Comparison of ENCODE assay signal across 14 cellular contexts in genomic region chr3:119659584-119660291, GRCh38. TPM values are rescaled to one million over a fixed set of nuclear protein-coding genes. Genes with fewer than 3 reads are reported as not detected.
DNase-seq lines count a peak whose midpoint lies in the region; TF ChIP-seq lines count a peak whose summit lies in the region.
"Had no signal": no experiment of that assay in that cellular context is flagged by ENCODE, and none has a peak within 500 bp of the region (broad histone marks: within the 10 kb centered on the region; RNA-seq: fewer than 3 reads in every experiment).

No MANE protein-coding gene starts in this region.

- no peaks in the 10 kb centered on the region for H3F3A ChIP-seq in neural progenitor cell (ENCODE audit: low read depth)

- no peak for TF ChIP-seq EP300 in esophagus muscularis mucosa (IDR thresholded peaks at IDR 0.05)

- H3K27ac Mint-ChIP-seq in neural progenitor cell = peak overlapping the region; percentile 8

- H3K27me3 Mint-ChIP-seq in neural progenitor cell (ENCODE audit: insufficient read depth, low read depth) = no peaks in the 10 kb centered on the region

- peaks cover 0 to 30% (median 4%) of the 10 kb centered on the region in 4 donors for H3K36me3 ChIP-seq in esophagus muscularis mucosa
- no peaks in the 10 kb centered on the region for H3K36me3 ChIP-seq in neural progenitor cell
- no peaks in the 10 kb centered on the region for H3K36me3 ChIP-seq in tibial artery

- peak overlapping the region; percentile 77 to 82 (median 78) for H3K27ac ChIP-seq in esophagus muscularis mucosa (replicated peaks in 1 of 4)
- no peak overlapping the region for H3K27ac ChIP-seq in neural progenitor cell
- peak overlapping the region; percentile 66 to 68 for H3K27ac ChIP-seq in tibial artery

- no peak overlapping the region for H3K9ac ChIP-seq in neural progenitor cell

- no peaks in the 10 kb centered on the region for H3K9me3 Mint-ChIP-seq in neural progenitor cell

- no peak overlapping the region for H3K4me3 Mint-ChIP-seq in neural progenitor cell

- H3K9me3 ChIP-seq in esophagus muscularis mucosa = no peaks in the 10 kb centered on the region
- no peaks in the 10 kb centered on the region for H3K9me3 ChIP-seq in neural progenitor cell (ENCODE audit: low read depth)
- H3K9me3 ChIP-seq in tibial artery = no peaks in the 10 kb centered on the region

- H3K4me2 ChIP-seq in neural progenitor cell = no peak overlapping the region

- H3K27me3 ChIP-seq in esophagus muscularis mucosa = no peaks in the 10 kb centered on the region
- no peaks in the 10 kb centered on the region for H3K27me3 ChIP-seq in neural progenitor cell
- no peaks in the 10 kb centered on the region for H3K27me3 ChIP-seq in tibial artery

- TF ChIP-seq CTCF in esophagus muscularis mucosa (IDR thresholded peaks at IDR 0.05) (no peak), neural progenitor cell (IDR thresholded peaks at IDR 0.05) (no peak), tibial artery (IDR thresholded peaks at IDR 0.05) (no peak)

- no peaks in the 10 kb centered on the region for H3K79me2 ChIP-seq in neural progenitor cell (ENCODE audit: low read depth)

- H3K4me1 Mint-ChIP-seq in neural progenitor cell = no peaks in the 10 kb centered on the region

- H2AFZ ChIP-seq in neural progenitor cell (replicated peaks) = no peak overlapping the region

- H4K20me1 ChIP-seq in neural progenitor cell (ENCODE audit: low read depth) = no peaks in the 10 kb centered on the region

- no peaks in the 10 kb centered on the region for H3K36me3 Mint-ChIP-seq in neural progenitor cell

- TF ChIP-seq POLR2A in esophagus muscularis mucosa (IDR thresholded peaks at IDR 0.05; ENCODE audit: low read depth) = no peak

- intact Hi-C loops in esophagus muscularis mucosa (cut with DNase I) = no loop called here
- intact Hi-C loops in tibial artery (cut with DNase I; ENCODE audit: low total_unique reads) = no loop called here

- peak; percentile 90 for DNase-seq in MV-4-11 (lab: John Stamatoyannopoulos, UW)
- DNase-seq in esophagus muscularis mucosa (ENCODE audit: extremely low spot score) = no peak
- no peak for DNase-seq in neural progenitor cell (ENCODE audit: low spot score)
- DNase-seq in tibial artery = no peak
- no peak for DNase-seq in NCI-H2171 treated with DMSO at 0.1 percent for 48 hours (lab: John Stamatoyannopoulos, UW)
- no peak for DNase-seq in activated T-cell treated with anti-CD3 and anti-CD28 coated beads, Interleukin-2, amount 50 U/mL, for 48 hours
- DNase-seq in kidney tubule cell (ENCODE audit: low spot score) = no peak
- DNase-seq: activated CD4-positive, alpha-beta T cell treated with anti-CD3 and anti-CD28 coated beads, Interleukin-2, amount 50 U/mL, for 48 hours; central memory CD4-positive, alpha-beta T cell; midbrain; NCI-H1105; NCI-H2171; occipital lobe; SIG-M5 had no signal

- H3K4me1 ChIP-seq in esophagus muscularis mucosa (peaks cover 32 to 78% (median 65%) of the 10 kb centered on the region in 4 donors), neural progenitor cell (no peaks in the 10 kb centered on the region), tibial artery (peaks cover 0 to 30% (median 13%) of the 10 kb centered on the region in 4 donors)

- WGBS in esophagus muscularis mucosa = 72% methylated on average over 9 of the region's 9 CpGs

- H3K4me3 ChIP-seq in esophagus muscularis mucosa (peak overlapping the region; percentile 46 to 60 (median 55)), neural progenitor cell (no peak overlapping the region), tibial artery (no peak overlapping the region)

RNA-seq across cellular contexts. Expression of gene POPDC2, which starts 0.7 kb away (rescaled TPM):
- 10 to 100 TPM; 67.9 to 92.6 (median 79.3) TPM for total RNA-seq in esophagus muscularis mucosa
- total RNA-seq in neural progenitor cell (ENCODE audit: low replicate concordance) = 0.95 and 1.5 TPM in 2 replicates

RNA-seq across cellular contexts. Expression of gene COX17, which starts 17.5 kb away (rescaled TPM):
- total RNA-seq in esophagus muscularis mucosa (10 to 100 TPM; 36.3 to 76.4 (median 61.6) TPM), neural progenitor cell (ENCODE audit: low replicate concordance) (20.9 and 23.6 TPM in 2 replicates)

RNA-seq across cellular contexts. Expression of gene CFAP91, which starts 43.1 kb away (rescaled TPM):
- total RNA-seq in esophagus muscularis mucosa (1 to 10 TPM; 1.5 to 6.5 (median 4.4) TPM), neural progenitor cell (ENCODE audit: low replicate concordance) (11.9 and 19.9 TPM in 2 replicates)

Comparison
In these comparisons a context has a peak if more than half of its experiments do, and no peak if none do; other contexts are left out.
1. H3K4me3 ChIP-seq: peak in esophagus muscularis mucosa (4 of 4); none in neural progenitor cell (single experiment) and tibial artery (0 of 2).
2. RNA of gene POPDC2, which starts 0.7 kb away (total RNA-seq): 67.9 to 92.6 TPM in esophagus muscularis mucosa; 0.95 to 1.5 TPM in neural progenitor cell; every median in the first group is over 10 times any median in the second.